Comparison of ENCODE assay signal across 8 cellular contexts in genomic region chr3:111717601-111718000, GRCh38. TPM values are rescaled to one million over a fixed set of nuclear protein-coding genes. Genes with fewer than 3 reads are reported as not detected.
A peak's percentile ranks its signal among the peaks of the same experiment; 100 is the strongest.
DNase-seq lines count a peak whose midpoint lies in the region; ATAC-seq and TF ChIP-seq lines count a peak whose summit lies in the region.

No MANE protein-coding gene starts in this region.

- CTCF ChIA-PET in A673 (lab: Charles Lee): interaction anchor here (0.7 to 3.4 kb wide), 9 partner anchors 10 to 380 kb away, joined by 3 to 35 read pairs (median 5); no protein-coding TSS in a partner anchor

- WGBS in spleen, 5 donors: 4 to 11% (median 9%) methylated on average over 2 of the region's 2 CpGs

- H3K27ac ChIP-seq in A673 (ENCODE audit: low read depth, low read length, poor library complexity, severe bottlenecking) (no peak overlapping the region), spleen (peak overlapping the region in 3 of 8 donors; percentile 33 to 39 (median 38))

- ATAC-seq in GM18517 (IDR thresholded peaks at IDR 0.05; ENCODE audit: unreplicated experiment) (peak; percentile 89), HG02981 (IDR thresholded peaks at IDR 0.05; ENCODE audit: unreplicated experiment) (peak; percentile 91)

- POLR2A ChIA-PET in A673 (lab: Charles Lee; ENCODE audit: low non-redundant PET): no interaction called here

- TF ChIP-seq POLR2A in spleen (IDR thresholded peaks at IDR 0.05): no peak

- H3K27me3 ChIP-seq in A673 (replicated peaks; ENCODE audit: insufficient read depth, low read depth, low read length, poor library complexity) (no peaks in the 10 kb centered on the region), spleen (replicated peaks in 1 of 7) (no peaks in the 10 kb centered on the region)

- no TSS peak for BruUV-seq in A673 (replicated peaks; lab: Mats Ljungman, UMichigan)

- H3K36me3 ChIP-seq in A673 (ENCODE audit: insufficient read depth, low read length, poor library complexity, severe bottlenecking) (no peaks in the 10 kb centered on the region), spleen (peaks cover 0 to 34% (median 0%) of the 10 kb centered on the region in 6 donors)

- H3K9me3 ChIP-seq in A673 (ENCODE audit: low read depth, low read length, poor library complexity, severe bottlenecking) (no peaks in the 10 kb centered on the region), spleen (no peaks in the 10 kb centered on the region)

- TF ChIP-seq CTCF in A673 (conservative IDR thresholded peaks at IDR 0.05; ENCODE audit: low read depth, low read length) (peak; percentile 92), spleen (IDR thresholded peaks at IDR 0.05 in 8 of 11, conservative IDR thresholded peaks at IDR 0.05 in 3 of 11) (peak; percentile 82 to 94 (median 92))

- peak; percentile 82 for DNase-seq in A673 (ENCODE audit: low spot score)
- DNase-seq in NCI-H2029 (lab: John Stamatoyannopoulos, UW): peak; percentile 39
- peak; percentile 36 for DNase-seq in T1000 (lab: John Stamatoyannopoulos, UW)
- DNase-seq in astrocyte of the hippocampus (ENCODE audit: low read depth, low spot score): peak; percentile 91
- DNase-seq in iPS DF 19.7 (ENCODE audit: low read depth, low spot score): peak; percentile 45
- DNase-seq in spleen: peak; percentile 85

- H3K4me1 ChIP-seq in A673 (ENCODE audit: insufficient read depth, low read length, poor library complexity, severe bottlenecking) (no peaks in the 10 kb centered on the region), spleen (peaks cover 4 to 17% (median 7%) of the 10 kb centered on the region in 6 donors)

- H3K4me3 ChIP-seq in A673 (ENCODE audit: low read depth, low read length, poor library complexity, severe bottlenecking) (no peak overlapping the region), spleen (no peak overlapping the region)

- intact Hi-C loops in A673 (cut with micrococcal nuclease; ENCODE audit: unreplicated experiment) (loop anchor here (1.0 to 2.0 kb wide), 5 partner anchors 143 to 325 kb away; no protein-coding TSS in a partner anchor), spleen (cut with DNase I; ENCODE audit: low total_unique reads) (loop anchor here (10.0 kb wide), 1 partner anchor 147 kb away; no protein-coding TSS in a partner anchor)

RNA-seq across cellular contexts. Expression of gene PLCXD2, which starts 43.1 kb away (rescaled TPM):
- total RNA-seq in A673 (2021) (0.67 and 0.98 TPM in 2 replicates), spleen (1 to 10 TPM; 2.9 to 6.0 (median 3.4) TPM)
- under 1 TPM; 0.30 to 0.53 (median 0.35) TPM for polyA plus RNA-seq in spleen

Comparison
In these comparisons a context has a peak if more than half of its experiments do, and no peak if none do; other contexts are left out.
1. DNase-seq: peak in every context shown above with its lines; median percentile 91 in astrocyte of the hippocampus; 85 in spleen; 82 in A673; 45 in iPS DF 19.7; 39 in NCI-H2029; 36 in T1000.